In genomic region chr5:178434851-178435250, GRCh38 we compare ENCODE assay signal across 18 cellular contexts.
DNase-seq lines count a peak whose midpoint lies in the region; ATAC-seq and TF ChIP-seq lines count a peak whose summit lies in the region.
"Had no signal": no experiment of that assay in that cellular context is flagged by ENCODE, and none has a peak within 500 bp of the region (broad histone marks: within the 10 kb centered on the region; RNA-seq: fewer than 3 reads in every experiment).

No MANE protein-coding gene starts in this region.

- H3K36me3 ChIP-seq in lower lobe of right lung (no peaks in the 10 kb centered on the region), testis (ENCODE audit: low read depth, missing control alignments) (no peaks in the 10 kb centered on the region)

- intact Hi-C loops in lower lobe of right lung (cut with DNase I) (no loop called here), testis (cut with DNase I; ENCODE audit: low total_unique reads) (no loop called here)

- H3K27me3 ChIP-seq in lower lobe of right lung (ENCODE audit: low read depth) (no peaks in the 10 kb centered on the region), testis (no peaks in the 10 kb centered on the region)

- WGBS in testis, 2 donors = 58 to 70% methylated on average over 8 to 17 of the region's 17 CpGs

- H3K4me1 ChIP-seq in lower lobe of right lung (peaks cover 4% of the 10 kb centered on the region), testis (no peaks in the 10 kb centered on the region)
- H3K4me1 ChIP-seq: foreskin keratinocyte had no signal

- DNase-seq in NCI-H1092 (lab: John Stamatoyannopoulos, UW) (peak; percentile 32), epithelial cell of proximal tubule (ENCODE audit: low read depth) (no peak), lower lobe of right lung (peak; percentile 47), testis (peak; percentile 26), DMS79 (lab: John Stamatoyannopoulos, UW) (no peak), germinal center (ENCODE audit: low spot score) (no peak), NCI-H526 (lab: John Stamatoyannopoulos, UW) (no peak), HT-29 (ENCODE audit: low spot score) (no peak)
- DNase-seq: activated CD4-positive, alpha-beta T cell treated with anti-CD3 and anti-CD28 coated beads, Interleukin-2, amount 50 U/mL, for 48 hours; activated naive CD8-positive, alpha-beta T cell treated with anti-CD3 and anti-CD28 coated beads, Interleukin-2, amount 50 U/mL, for 24 hours; cerebellar nuclear complex; DMS79 treated with DMSO at 0.1 percent for 48 hours; foreskin keratinocyte; IMR-90; mesenchymal stem cell; NCI-H1048; stimulated activated CD4-positive, alpha-beta T cell treated with anti-CD3 and anti-CD28 coated beads, Interleukin-4, amount 100 ng/mL, for 24 hours; trophoblast cell had no signal

- H3K9me3 ChIP-seq in lower lobe of right lung (no peaks in the 10 kb centered on the region), testis (no peaks in the 10 kb centered on the region)

- H3K27ac ChIP-seq in lower lobe of right lung = no peak overlapping the region
- H3K27ac ChIP-seq in testis = no peak overlapping the region
- H3K27ac ChIP-seq: foreskin keratinocyte had no signal

- TF ChIP-seq CTCF in epithelial cell of proximal tubule (conservative IDR thresholded peaks at IDR 0.05; ENCODE audit: low read depth, low read length) (peak; percentile 27), lower lobe of right lung (IDR thresholded peaks at IDR 0.05) (no peak), testis (IDR thresholded peaks at IDR 0.05) (no peak)

- H3K4me3 ChIP-seq in epithelial cell of proximal tubule (ENCODE audit: low read depth, low read length) (no peak overlapping the region), lower lobe of right lung (no peak overlapping the region), testis (no peak overlapping the region)

- no peak for TF ChIP-seq POLR2A in testis (IDR thresholded peaks at IDR 0.05)

- no peak for ATAC-seq in lower lobe of right lung
- ATAC-seq: activated naive CD8-positive, alpha-beta T cell treated with anti-CD3 and anti-CD28 coated beads, Interleukin-2, amount 50 U/mL, for 24 hours; foreskin keratinocyte had no signal

Comparison
In these comparisons a context has a peak if more than half of its experiments do, and no peak if none do; other contexts are left out.
1. DNase-seq: peak in NCI-H1092 (single experiment), lower lobe of right lung (single experiment) and testis (single experiment); none in epithelial cell of proximal tubule (single experiment), DMS79 (single experiment), germinal center (single experiment), NCI-H526 (0 of 2) and HT-29 (single experiment).